8 cellular contexts compared by ENCODE assay signal in the genomic region with DNA sequence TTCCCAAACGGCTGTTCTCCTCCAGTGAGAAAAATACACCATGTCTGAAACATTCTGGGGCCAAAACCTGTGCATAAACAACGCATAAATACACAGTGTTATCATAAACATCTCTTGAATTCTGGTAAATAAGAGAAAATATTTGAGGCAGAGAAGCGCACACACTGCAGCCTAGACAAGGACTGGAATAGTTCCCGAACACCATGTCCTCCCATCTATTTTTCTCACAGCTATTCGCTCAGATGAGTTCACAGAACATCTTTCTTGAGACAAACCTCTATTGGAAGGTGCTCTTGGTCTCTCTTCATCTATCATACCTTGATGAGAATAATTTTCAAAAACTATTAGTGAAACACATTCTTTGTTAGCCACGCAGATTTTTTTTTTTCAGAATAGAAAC.
"Had no signal": no experiment of that assay in that cellular context is flagged by ENCODE, and none has a peak within 500 bp of the region (broad histone marks: within the 10 kb centered on the region; RNA-seq: fewer than 3 reads in every experiment).

No MANE protein-coding gene starts in this region.

- H3K4me1 ChIP-seq: HAP-1 had no signal

- H3K4me2 ChIP-seq: GM23338 had no signal

- H3K36me3 ChIP-seq: HAP-1 had no signal

- H3K4me3 ChIP-seq: GM23338, HAP-1, K562 had no signal

- H3K9me3 ChIP-seq: HAP-1 had no signal

- ATAC-seq: GM23338, HCT116, K562 had no signal

- H2AFZ ChIP-seq: GM23338 had no signal

- DNase-seq: H7, HFFc6, IMR-90, KG1 had no signal
